Comparison of ENCODE assay signal across 8 cellular contexts in genomic region chr1:185595835-185596667, GRCh38.
A peak's percentile ranks its signal among the peaks of the same experiment; 100 is the strongest.
DNase-seq lines count a peak whose midpoint lies in the region; ATAC-seq and TF ChIP-seq lines count a peak whose summit lies in the region.

No MANE protein-coding gene starts in this region.

- H3K9me3 ChIP-seq in esophagus muscularis mucosa (no peaks in the 10 kb centered on the region), parathyroid adenoma (ENCODE audit: control insufficient read depth, low read length) (no peaks in the 10 kb centered on the region)

- 67% methylated on average over 3 of the region's 3 CpGs for WGBS in esophagus muscularis mucosa

- intact Hi-C loops in esophagus muscularis mucosa (cut with DNase I) = no loop called here

- peak; percentile 8 for DNase-seq in Ammon's horn (ENCODE audit: low spot score)
- peak; percentile 10 for DNase-seq in NCI-H748 treated with DMSO at 0.1 percent for 48 hours (lab: John Stamatoyannopoulos, UW)
- DNase-seq in activated CD8-positive, alpha-beta memory T cell treated with anti-CD3 and anti-CD28 coated beads for 1 hour (ENCODE audit: extremely low read depth in 1 of 2, low read depth in 1 of 2) = peak; percentile 1 to 30
- DNase-seq in esophagus muscularis mucosa (ENCODE audit: extremely low spot score) = no peak
- DNase-seq in GDM1 (lab: John Stamatoyannopoulos, UW) = no peak

- no peak overlapping the region for H3K4me2 ChIP-seq in parathyroid adenoma (ENCODE audit: low read length)

- peak in 2 of 3 experiments; percentile 30 to 45 for TF ChIP-seq CTCF in esophagus muscularis mucosa (IDR thresholded peaks at IDR 0.05)
- peak; percentile 46 for TF ChIP-seq CTCF in parathyroid adenoma (IDR thresholded peaks at IDR 0.05)

- TF ChIP-seq POLR2A in esophagus muscularis mucosa (IDR thresholded peaks at IDR 0.05; ENCODE audit: low read depth) = no peak

- H3K27ac ChIP-seq in esophagus muscularis mucosa (replicated peaks in 1 of 4) (no peak overlapping the region), parathyroid adenoma (no peak overlapping the region)

- H3K79me2 ChIP-seq in parathyroid adenoma = no peaks in the 10 kb centered on the region

- peak; percentile 90 for ATAC-seq in GM18867 (IDR thresholded peaks at IDR 0.05; ENCODE audit: unreplicated experiment)
- peak; percentile 74 for ATAC-seq in HG03064 (IDR thresholded peaks at IDR 0.05; ENCODE audit: low read depth, unreplicated experiment)

- no peak overlapping the region for H3K9ac ChIP-seq in parathyroid adenoma

- peaks cover 0 to 15% (median 0%) of the 10 kb centered on the region in 4 donors for H3K4me1 ChIP-seq in esophagus muscularis mucosa
- no peaks in the 10 kb centered on the region for H3K4me1 ChIP-seq in parathyroid adenoma

- H3K4me3 ChIP-seq in esophagus muscularis mucosa (no peak overlapping the region), parathyroid adenoma (ENCODE audit: low read depth, low read length) (no peak overlapping the region)

- H2AFZ ChIP-seq in parathyroid adenoma = no peak overlapping the region

- H3K36me3 ChIP-seq in esophagus muscularis mucosa (no peaks in the 10 kb centered on the region), parathyroid adenoma (ENCODE audit: control insufficient read depth, insufficient read depth, low read length) (no peaks in the 10 kb centered on the region)

- no peaks in the 10 kb centered on the region for H3K27me3 ChIP-seq in esophagus muscularis mucosa
- no peaks in the 10 kb centered on the region for H3K27me3 ChIP-seq in parathyroid adenoma (ENCODE audit: control insufficient read depth, insufficient read depth, low read length)

- no peak for TF ChIP-seq EP300 in esophagus muscularis mucosa (IDR thresholded peaks at IDR 0.05)

Comparison
In these comparisons a context has a peak if more than half of its experiments do, and no peak if none do; other contexts are left out.
1. DNase-seq: peak in Ammon's horn (single experiment), NCI-H748 treated with DMSO at 0.1 percent for 48 hours (single experiment) and activated CD8-positive, alpha-beta memory T cell treated with anti-CD3 and anti-CD28 coated beads for 1 hour (2 of 2); none in esophagus muscularis mucosa (single experiment) and GDM1 (single experiment).